Comparison of ENCODE assay signal across 1 cellular context in the genomic region with DNA sequence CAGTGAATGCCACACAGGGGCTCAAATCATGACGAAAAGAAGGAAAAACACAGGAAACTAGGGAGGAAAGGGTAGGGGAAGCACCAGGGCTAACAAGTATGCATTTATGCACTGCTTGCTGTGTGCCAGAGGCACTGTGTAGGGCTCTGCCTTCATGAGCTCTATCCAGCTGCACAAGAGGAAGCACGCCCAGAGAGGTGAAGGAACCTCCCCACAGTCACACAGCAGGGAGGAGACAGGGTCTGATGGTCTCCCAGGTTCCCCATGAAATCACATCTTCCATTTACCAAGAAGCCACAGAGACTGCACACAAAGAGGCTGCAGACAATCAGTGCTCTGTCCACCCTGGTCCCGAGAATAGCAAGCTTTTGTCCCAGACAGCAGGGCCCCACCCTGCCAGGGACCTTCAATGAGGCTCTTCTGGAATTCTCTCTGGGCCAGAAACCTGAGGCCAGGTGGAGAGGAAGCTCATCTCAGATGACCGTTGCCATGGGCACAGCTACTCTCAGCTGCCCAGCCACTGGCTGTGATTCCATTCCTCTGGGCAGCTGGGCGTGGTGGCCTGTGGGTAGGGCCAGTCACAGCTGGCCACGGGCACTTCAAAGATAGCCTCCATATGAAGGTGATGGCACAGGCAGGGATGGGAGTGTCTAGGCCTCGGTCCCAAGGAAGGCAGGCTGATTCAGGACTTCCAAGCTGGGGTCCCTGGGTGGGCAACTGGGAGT.
TF ChIP-seq lines count a peak whose summit lies in the region.

No MANE protein-coding gene starts in this region.

TF ChIP-seq in HCT116, 20 proteins besides CTCF, POLR2A, EP300 and RAD21 (continued from another document):
- TF ChIP-seq, protein P1, sequence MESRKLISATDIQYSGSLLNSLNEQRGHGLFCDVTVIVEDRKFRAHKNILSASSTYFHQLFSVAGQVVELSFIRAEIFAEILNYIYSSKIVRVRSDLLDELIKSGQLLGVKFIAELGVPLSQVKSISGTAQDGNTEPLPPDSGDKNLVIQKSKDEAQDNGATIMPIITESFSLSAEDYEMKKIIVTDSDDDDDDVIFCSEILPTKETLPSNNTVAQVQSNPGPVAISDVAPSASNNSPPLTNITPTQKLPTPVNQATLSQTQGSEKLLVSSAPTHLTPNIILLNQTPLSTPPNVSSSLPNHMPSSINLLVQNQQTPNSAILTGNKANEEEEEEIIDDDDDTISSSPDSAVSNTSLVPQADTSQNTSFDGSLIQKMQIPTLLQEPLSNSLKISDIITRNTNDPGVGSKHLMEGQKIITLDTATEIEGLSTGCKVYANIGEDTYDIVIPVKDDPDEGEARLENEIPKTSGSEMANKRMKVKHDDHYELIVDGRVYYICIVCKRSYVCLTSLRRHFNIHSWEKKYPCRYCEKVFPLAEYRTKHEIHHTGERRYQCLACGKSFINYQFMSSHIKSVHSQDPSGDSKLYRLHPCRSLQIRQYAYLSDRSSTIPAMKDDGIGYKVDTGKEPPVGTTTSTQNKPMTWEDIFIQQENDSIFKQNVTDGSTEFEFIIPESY (IDR thresholded peaks at IDR 0.05; ENCODE audit: extremely low read depth, insufficient replicate concordance, low read length) = no peak
- peak; percentile 52; the same call in 1 of the 2 replicates for TF ChIP-seq SP1 (IDR thresholded peaks at IDR 0.05; ENCODE audit: low read depth)
- no peak for TF ChIP-seq YY1 (IDR thresholded peaks at IDR 0.05; ENCODE audit: extremely low read depth, insufficient replicate concordance, low read depth, low read length)
